Comparison of ENCODE assay signal across 17 cellular contexts in genomic region chr17:8140413-8141029, GRCh38. TPM values are rescaled to one million over a fixed set of nuclear protein-coding genes. Genes with fewer than 3 reads are reported as not detected.
DNase-seq lines count a peak whose midpoint lies in the region; ATAC-seq, FAIRE-seq and TF ChIP-seq lines count a peak whose summit lies in the region.
"Had no signal": no experiment of that assay in that cellular context is flagged by ENCODE, and none has a peak within 500 bp of the region (broad histone marks: within the 10 kb centered on the region; RNA-seq: fewer than 3 reads in every experiment).

No MANE protein-coding gene starts in this region.

- H3K27me3 ChIP-seq in heart right ventricle, result no peaks in the 10 kb centered on the region
- no peaks in the 10 kb centered on the region for H3K27me3 ChIP-seq in transverse colon

- POLR2A ChIA-PET in naive thymus-derived CD8-positive, alpha-beta T cell (lab: Charles Lee), result interaction anchor here (1.9 to 41.9 kb wide), 9 partner anchors 12 to 108 kb away, joined by 6 to 1171 read pairs (median 34); partner anchors contain the start of genes BORCS6, CTC1, HES7 and PER1

- peaks cover 45% of the 10 kb centered on the region for H3K36me3 Mint-ChIP-seq in central memory CD8-positive, alpha-beta T cell (ENCODE audit: insufficient read depth)
- peaks cover 0 to 53% (median 17%) of the 10 kb centered on the region in 3 donors for H3K36me3 Mint-ChIP-seq in naive thymus-derived CD8-positive, alpha-beta T cell

- WGBS in heart right ventricle, 2 donors, result 70 to 78% methylated on average over 7 of the region's 7 CpGs
- WGBS in transverse colon (ENCODE audit: low coverage in 1 of 2), 2 donors, result 88 to 93% methylated on average over 4 to 7 of the region's 7 CpGs

- H3K27me3 Mint-ChIP-seq in central memory CD8-positive, alpha-beta T cell, result no peaks in the 10 kb centered on the region
- peaks cover 0 to 5% (median 0%) of the 10 kb centered on the region in 5 donors for H3K27me3 Mint-ChIP-seq in naive thymus-derived CD8-positive, alpha-beta T cell

- peaks cover 28 to 63% (median 61%) of the 10 kb centered on the region in 9 donors for H3K36me3 ChIP-seq in heart right ventricle
- H3K36me3 ChIP-seq in transverse colon, result peaks cover 0 to 58% (median 28%) of the 10 kb centered on the region in 4 donors

- H3K9me3 ChIP-seq in heart right ventricle (no peaks in the 10 kb centered on the region), transverse colon (no peaks in the 10 kb centered on the region)

- no peak for TF ChIP-seq POLR2A in transverse colon (IDR thresholded peaks at IDR 0.05)

- no peak for TF ChIP-seq EP300 in transverse colon (IDR thresholded peaks at IDR 0.05; ENCODE audit: low read depth)

- DNase-seq in heart right ventricle, result no peak
- no peak for DNase-seq in left ventricle myocardium superior
- DNase-seq in central memory CD8-positive, alpha-beta T cell (ENCODE audit: low spot score in 2 of 2), result no peak
- DNase-seq in naive thymus-derived CD8-positive, alpha-beta T cell, result peak in 4 of 10 donors; percentile 2 to 45 (median 11)
- no peak for DNase-seq in transverse colon
- no peak for DNase-seq in NCI-H2171 (lab: John Stamatoyannopoulos, UW)
- DNase-seq in D721Med (ENCODE audit: insufficient read length, low spot score), result no peak
- DNase-seq: Calu3, KBM-7, NCI-H1048, SW 1271, WERI-Rb-1 had no signal

- no peak for FAIRE-seq in D721Med (lab: Jason Lieb, UNC)
- FAIRE-seq: G401.6 had no signal

- H3K27ac ChIP-seq in heart right ventricle (peak overlapping the region in 6 of 10 donors; percentile 49 to 84 (median 71)), transverse colon (peak overlapping the region; percentile 86 to 93 (median 90))
- H3K27ac ChIP-seq: GM23248, WERI-Rb-1 had no signal

- intact Hi-C loops in heart right ventricle (cut with DNase I) (no loop called here), left ventricle myocardium superior (cut with micrococcal nuclease) (no loop called here), transverse colon (cut with DNase I; ENCODE audit: low total_unique reads) (no loop called here)

- peak overlapping the region; percentile 91 for H3K27ac Mint-ChIP-seq in central memory CD8-positive, alpha-beta T cell (ENCODE audit: low read depth)
- H3K27ac Mint-ChIP-seq in naive thymus-derived CD8-positive, alpha-beta T cell, result peak overlapping the region in 7 of 10 donors; percentile 29 to 82 (median 68)

- in situ Hi-C loops in transverse colon (cut with MboI; ENCODE audit: low pct_ligation_motif_present in 1 of 4, low pct_unique_long_range_greater_than_20kb in 1 of 4, low sequenced_read_pairs in 3 of 4), result loop anchor here in 1 of 4 donors (25.0 kb wide), 1 partner anchor 903 kb away; the partner anchor contains the start of genes DVL2, GABARAP and PHF23

- no peaks in the 10 kb centered on the region for H3K9me3 Mint-ChIP-seq in central memory CD8-positive, alpha-beta T cell
- H3K9me3 Mint-ChIP-seq in naive thymus-derived CD8-positive, alpha-beta T cell, result no peaks in the 10 kb centered on the region

- no peaks in the 10 kb centered on the region for H3K4me1 Mint-ChIP-seq in central memory CD8-positive, alpha-beta T cell
- peaks cover 0 to 23% (median 8%) of the 10 kb centered on the region in 4 donors for H3K4me1 Mint-ChIP-seq in naive thymus-derived CD8-positive, alpha-beta T cell

- peaks cover 2 to 40% (median 28%) of the 10 kb centered on the region in 9 donors for H3K4me1 ChIP-seq in heart right ventricle
- H3K4me1 ChIP-seq in transverse colon, result peaks cover 7 to 27% (median 19%) of the 10 kb centered on the region in 4 donors

- TF ChIP-seq CTCF in heart right ventricle (IDR thresholded peaks at IDR 0.05), result no peak
- no peak for TF ChIP-seq CTCF in transverse colon (IDR thresholded peaks at IDR 0.05)
- TF ChIP-seq CTCF in D721Med (IDR thresholded peaks at IDR 0.05; ENCODE audit: insufficient read depth, missing control alignments), result no peak

- ATAC-seq in heart right ventricle, result no peak
- ATAC-seq in left ventricle myocardium superior, result no peak
- no peak for ATAC-seq in central memory CD8-positive, alpha-beta T cell (replicated peaks; ENCODE audit: extremely low read depth, poor library complexity, severe bottlenecking)
- ATAC-seq in naive thymus-derived CD8-positive, alpha-beta T cell, result no peak
- no peak for ATAC-seq in HG02870 (IDR thresholded peaks at IDR 0.05; ENCODE audit: unreplicated experiment)

- no peak overlapping the region for H3K4me3 ChIP-seq in heart right ventricle
- H3K4me3 ChIP-seq in transverse colon, result no peak overlapping the region
- H3K4me3 ChIP-seq: GM23248 had no signal

- peak overlapping the region; percentile 44 for H3K4me3 Mint-ChIP-seq in central memory CD8-positive, alpha-beta T cell
- H3K4me3 Mint-ChIP-seq in naive thymus-derived CD8-positive, alpha-beta T cell, result peak overlapping the region in 2 of 10 donors; percentile 20 to 55

RNA-seq across cellular contexts. Expression of gene PER1, which starts 11.7 kb away (rescaled TPM):
- total RNA-seq in heart right ventricle (100 to 1,000 TPM in 6 of 10 donors, 10 to 100 TPM in 4; 37.4 to 154 (median 112) TPM), left ventricle myocardium superior (126 TPM), transverse colon (100 to 1,000 TPM in 2 of 4 donors, 10 to 100 TPM in 2; 55.9 to 211 (median 109) TPM)
- 100 to 1,000 TPM; 112 to 135 TPM for polyA plus RNA-seq in heart right ventricle
- total RNA-seq in naive thymus-derived CD8-positive, alpha-beta T cell, result 100 to 1,000 TPM; 148 to 153 TPM
- polyA plus RNA-seq in naive thymus-derived CD8-positive, alpha-beta T cell, result 10 to 100 TPM in 2 of 3 donors, 1 to 10 TPM in 1; 6.1 to 11.4 (median 10.7) TPM

RNA-seq across cellular contexts. Expression of gene HES7, which starts 16.6 kb away (rescaled TPM):
- under 1 TPM in 5 of 10 donors, not detected in 5; 0.17 to 0.52 (median 0.38) TPM for total RNA-seq in heart right ventricle
- polyA plus RNA-seq in heart right ventricle, result 1 to 10 TPM in 1 of 2 donors, under 1 TPM in 1; 0.91 to 1.5 TPM
- not detected for total RNA-seq in left ventricle myocardium superior
- under 1 TPM in 1 of 2 experiments, not detected in 1; 0.30 TPM for total RNA-seq in naive thymus-derived CD8-positive, alpha-beta T cell
- polyA plus RNA-seq in naive thymus-derived CD8-positive, alpha-beta T cell, result not detected
- total RNA-seq in transverse colon, result not detected
- total RNA-seq: GM23248, renal cortical epithelial cell had no signal
- polyA plus RNA-seq: GM23248 had no signal

RNA-seq across cellular contexts. Expression of gene ALOXE3, which starts 22.2 kb away (rescaled TPM):
- total RNA-seq in heart right ventricle (not detected), left ventricle myocardium superior (not detected), transverse colon (under 1 TPM in 1 of 4 donors, not detected in 3; 0.79 TPM)
- polyA plus RNA-seq in heart right ventricle, result under 1 TPM in 1 of 2 donors, not detected in 1; 0.09 TPM
- total RNA-seq in naive thymus-derived CD8-positive, alpha-beta T cell, result under 1 TPM; 0.18 to 0.52 TPM
- under 1 TPM in 1 of 3 donors, not detected in 2; 0.13 TPM for polyA plus RNA-seq in naive thymus-derived CD8-positive, alpha-beta T cell
- total RNA-seq: Calu3, dermis microvascular lymphatic vessel endothelial cell, renal cortical epithelial cell had no signal

RNA-seq across cellular contexts. Expression of gene VAMP2, which starts 22.2 kb away (rescaled TPM):
- total RNA-seq in heart right ventricle, result 10 to 100 TPM; 46.8 to 67.8 (median 62.7) TPM
- polyA plus RNA-seq in heart right ventricle, result 10 to 100 TPM; 49.0 to 54.3 TPM
- 62.3 TPM for total RNA-seq in left ventricle myocardium superior
- 100 to 1,000 TPM; 219 to 238 TPM for total RNA-seq in naive thymus-derived CD8-positive, alpha-beta T cell
- 10 to 100 TPM; 50.4 to 84.2 (median 64.4) TPM for polyA plus RNA-seq in naive thymus-derived CD8-positive, alpha-beta T cell
- 10 to 100 TPM; 20.9 to 49.4 (median 30.1) TPM for total RNA-seq in transverse colon

RNA-seq across cellular contexts. Expression of gene TMEM107, which starts 35.7 kb away (rescaled TPM):
- total RNA-seq in heart right ventricle, result 10 to 100 TPM in 1 of 10 donors, 1 to 10 TPM in 9; 5.2 to 15.2 (median 7.3) TPM
- polyA plus RNA-seq in heart right ventricle, result 1 to 10 TPM; 4.5 to 7.8 TPM
- total RNA-seq in left ventricle myocardium superior, result 5.2 TPM
- total RNA-seq in naive thymus-derived CD8-positive, alpha-beta T cell, result 10 to 100 TPM; 17.2 to 19.4 TPM
- polyA plus RNA-seq in naive thymus-derived CD8-positive, alpha-beta T cell, result 10 to 100 TPM; 36.4 to 55.3 (median 41.9) TPM
- 10 to 100 TPM in 2 of 4 donors, 1 to 10 TPM in 2; 1.5 to 74.6 (median 18.3) TPM for total RNA-seq in transverse colon
